ENCODE assay signal across 11 cellular contexts in the genomic region with DNA sequence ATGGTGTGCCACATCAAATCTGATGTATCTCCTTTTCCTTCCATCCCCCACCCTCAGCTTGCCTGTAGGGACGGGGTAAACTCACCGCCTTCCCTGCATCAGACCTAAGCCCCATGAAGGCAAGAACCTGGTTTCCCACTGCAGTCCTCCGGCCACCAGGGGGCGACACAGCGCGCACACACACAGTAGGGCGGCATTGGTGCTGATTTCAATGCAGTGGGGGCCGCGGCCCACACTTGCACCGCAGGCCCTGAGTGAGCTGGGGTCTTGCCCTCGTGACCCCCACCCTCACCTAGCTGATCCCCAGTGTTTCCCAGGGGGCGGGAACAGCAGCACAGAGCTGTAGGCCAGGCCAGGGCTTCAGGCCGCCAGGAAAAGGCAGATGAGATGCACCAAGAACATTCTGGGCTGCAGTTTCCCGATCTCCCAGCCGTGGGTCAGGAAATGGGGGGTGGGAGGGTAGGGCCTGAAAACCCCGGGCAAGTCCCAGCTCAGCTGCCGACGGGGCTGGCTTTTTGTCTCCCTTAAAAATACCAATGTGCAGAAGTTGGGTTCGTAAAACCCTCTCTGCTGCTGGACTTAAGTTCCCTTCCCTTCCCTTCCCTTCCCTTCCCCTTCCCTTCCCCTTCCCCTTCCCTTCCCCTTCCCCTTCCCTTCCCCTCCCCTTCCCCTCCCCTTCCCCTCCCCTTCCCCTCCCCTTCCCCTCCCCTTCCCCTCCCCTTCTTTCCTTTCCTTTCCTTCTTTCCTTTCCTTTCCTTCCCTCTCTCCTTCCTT. TPM values are rescaled to one million over a fixed set of nuclear protein-coding genes. Genes with fewer than 3 reads are reported as not detected.
A peak's percentile ranks its signal among the peaks of the same experiment; 100 is the strongest.
DNase-seq lines count a peak whose midpoint lies in the region; FAIRE-seq and TF ChIP-seq lines count a peak whose summit lies in the region.
"Had no signal": no experiment of that assay in that cellular context is flagged by ENCODE, and none has a peak within 500 bp of the region (broad histone marks: within the 10 kb centered on the region; RNA-seq: fewer than 3 reads in every experiment).

No MANE protein-coding gene starts in this region.

- no peak overlapping the region for H4K91ac ChIP-seq in H1 (replicated peaks; ENCODE audit: insufficient read length, low read length)

- H3K4me1 ChIP-seq in H1 (replicated peaks in 1 of 4; ENCODE audit: control insufficient read depth in 3 of 4, insufficient read depth in 4 of 4, low read length in 3 of 4) (peaks cover 0 to 16% (median 14%) of the 10 kb centered on the region in 4 experiments; a peak in 6 of 7 replicates), Peyer's patch (peaks cover 0 to 15% (median 4%) of the 10 kb centered on the region in 4 donors)

- FAIRE-seq in H1 (lab: Jason Lieb, UNC): peak; percentile 65

- no peak overlapping the region for H2BK120ac ChIP-seq in H1 (replicated peaks; ENCODE audit: low read depth, low read length)

- no peak for DNase-seq in GM20000 (ENCODE audit: low spot score)
- peak; percentile 72 for DNase-seq in activated CD4-positive, CD25-positive, alpha-beta regulatory T cell treated with anti-CD3 and anti-CD28 coated beads, Interleukin-2, amount 50 U/mL, for 72 hours
- DNase-seq in H1 (ENCODE audit: low read depth in 1 of 2, low spot score in 2 of 2): peak; percentile 39 to 95
- peak in 2 of 3 donors; percentile 22 to 26 for DNase-seq in stimulated activated CD4-positive, alpha-beta T cell treated with anti-CD3 and anti-CD28 coated beads, TNF-alpha, amount 100 ng/mL, for 1 hour (ENCODE audit: low read depth in 3 of 3, low spot score in 1 of 3)
- DNase-seq in Peyer's patch: no peak
- DNase-seq in NCI-H510A (lab: John Stamatoyannopoulos, UW): no peak
- DNase-seq in SIG-M5 (lab: John Stamatoyannopoulos, UW): no peak
- DNase-seq in NCI-H2029 treated with DMSO at 0.1 percent for 48 hours (lab: John Stamatoyannopoulos, UW): no peak
- DNase-seq: anterior cingulate cortex, nucleus accumbens had no signal

- H3K36me3 ChIP-seq in H1 (ENCODE audit: control insufficient read depth in 2 of 4, insufficient read depth in 4 of 4, low read length in 3 of 4) (no peaks in the 10 kb centered on the region), Peyer's patch (no peaks in the 10 kb centered on the region)

- H3K27me3 ChIP-seq in H1 (replicated peaks in 1 of 4; ENCODE audit: control insufficient read depth in 3 of 4, extremely low read depth in 1 of 4, insufficient read depth in 3 of 4, low read length in 3 of 4): no peaks in the 10 kb centered on the region
- H3K27me3 ChIP-seq in Peyer's patch: no peaks in the 10 kb centered on the region

- H3K4ac ChIP-seq in H1 (replicated peaks; ENCODE audit: insufficient read length, low read depth, low read length): no peak overlapping the region

- H2BK20ac ChIP-seq in H1 (ENCODE audit: low read length): no peak overlapping the region

- POLR2A ChIA-PET in H1 (lab: Charles Lee; ENCODE audit: partially characterized antibody): interaction anchor here (1.3 to 1.4 kb wide), 2 partner anchors 11 to 19 kb away, joined by 3 to 4 read pairs; no protein-coding TSS in a partner anchor

- no peak overlapping the region for H3K56ac ChIP-seq in H1 (replicated peaks; ENCODE audit: insufficient read length, low read depth, low read length)

- H3K79me2 ChIP-seq in H1 (ENCODE audit: control insufficient read depth in 1 of 2, insufficient read depth in 2 of 2, low read length in 2 of 2): no peaks in the 10 kb centered on the region

- TF ChIP-seq EP300 in H1 (IDR thresholded peaks at IDR 0.05; ENCODE audit: borderline replicate concordance in 1 of 2, low read depth in 2 of 2, low read length in 2 of 2): no peak

- H2BK15ac ChIP-seq in H1 (ENCODE audit: low read length): no peak overlapping the region

- H3K4me3 ChIP-seq in H1 (ENCODE audit: extremely low read depth in 1 of 4, insufficient read depth in 2 of 4, low read depth in 3 of 4, low read length in 4 of 4) (no peak overlapping the region), Peyer's patch (no peak overlapping the region)

- no peak overlapping the region for H3K14ac ChIP-seq in H1 (ENCODE audit: insufficient read length)

- H3K9me3 ChIP-seq in H1 (ENCODE audit: insufficient read depth in 2 of 2, low read depth in 1 of 2, low read length in 1 of 2) (peaks cover 0 to 3% of the 10 kb centered on the region in 2 experiments; a peak in 1 of 4 replicates), Peyer's patch (no peaks in the 10 kb centered on the region)

- H3K27ac ChIP-seq in H1 (ENCODE audit: low read depth, low read length): no peak overlapping the region
- H3K27ac ChIP-seq in Peyer's patch: no peak overlapping the region
- H3K27ac ChIP-seq: HL-60 had no signal

- peak overlapping the region; percentile 90 for H2AFZ ChIP-seq in H1 (ENCODE audit: low read length)

- no peak overlapping the region for H3K18ac ChIP-seq in H1 (ENCODE audit: extremely low read depth, low read length)

- WGBS in H1 (ENCODE audit: extremely low coverage in 1 of 2, insufficient coverage in 1 of 2, insufficient read length in 1 of 2, insufficient replicate concordance in 2 of 2, low coverage in 1 of 2, low lambda C conversion rate in 2 of 2, missing lambda C conversion rate in 1 of 2), 2 experiments: 24% methylated on average over 12 of the region's 19 CpGs; no CpG with 5 or more reads in 1 of the 2 experiments

- TF ChIP-seq CTCF in GM20000 (IDR thresholded peaks at IDR 0.05; ENCODE audit: extremely low read depth, missing control alignments) (peak; percentile 38), H1 (IDR thresholded peaks at IDR 0.05; ENCODE audit: control extremely low read depth in 1 of 3, insufficient read depth in 1 of 3, low read depth in 1 of 3, low read length in 3 of 3) (peak in 2 of 3 experiments; percentile 83 to 97; a peak in 3 of 4 replicates), Peyer's patch (IDR thresholded peaks at IDR 0.05) (peak in 3 of 6 experiments; percentile 19 to 47 (median 33))

- H3K23me2 ChIP-seq in H1 (ENCODE audit: low read depth, low read length): no peaks in the 10 kb centered on the region

- H3K9ac ChIP-seq in H1 (replicated peaks in 1 of 4; ENCODE audit: extremely low read depth in 1 of 4, low read depth in 3 of 4, low read length in 3 of 4): no peak overlapping the region

- H3K4me2 ChIP-seq in H1 (ENCODE audit: insufficient read depth in 1 of 2, low read depth in 2 of 2, low read length in 2 of 2): no peak overlapping the region

- CTCF ChIA-PET in H1 (lab: Charles Lee; ENCODE audit: partially characterized antibody): interaction anchor here (0.6 to 6.7 kb wide), 41 partner anchors 8 to 597 kb away, joined by 3 to 79 read pairs (median 5); partner anchors contain the start of genes ADAMTSL2 and DBH

- peak; percentile 54 to 66; a peak in 3 of 4 replicates for TF ChIP-seq RAD21 in H1 (IDR thresholded peaks at IDR 0.05 in 1 of 2, conservative IDR thresholded peaks at IDR 0.05 in 1 of 2; ENCODE audit: low read depth in 2 of 2, low read length in 2 of 2)

- H4K5ac ChIP-seq in H1 (ENCODE audit: insufficient read length, low read depth, low read length): no peak overlapping the region

- peak overlapping the region; percentile 87; the same call in 1 of the 2 replicates for H4K8ac ChIP-seq in H1 (ENCODE audit: extremely low read depth, insufficient read depth, low read length)

- H3K23ac ChIP-seq in H1 (ENCODE audit: insufficient read length): no peak overlapping the region

- no peaks in the 10 kb centered on the region for H3K79me1 ChIP-seq in H1 (ENCODE audit: low read depth, low read length)

- TF ChIP-seq POLR2A in H1 (IDR thresholded peaks at IDR 0.05; ENCODE audit: control extremely low read depth in 1 of 2, low read depth in 2 of 2, low read length in 2 of 2): no peak
- TF ChIP-seq POLR2A in Peyer's patch (IDR thresholded peaks at IDR 0.05): no peak

- 0 out of 2 replicates have a peak overlapping the region, but pooled peaks have one; percentile 3 for H2AK5ac ChIP-seq in H1 (ENCODE audit: low read depth, low read length)

- H2BK5ac ChIP-seq in H1 (ENCODE audit: low read depth, low read length): no peak overlapping the region

- H2BK12ac ChIP-seq in H1 (ENCODE audit: low read depth, low read length): no peak overlapping the region

- no peaks in the 10 kb centered on the region for H4K20me1 ChIP-seq in H1 (replicated peaks in 1 of 2; ENCODE audit: control insufficient read depth in 1 of 2, insufficient read depth in 2 of 2, low read length in 2 of 2)

RNA-seq across cellular contexts. Expression of gene FAM163B, which starts 19.5 kb away (rescaled TPM):
- total RNA-seq in H1 (2021; fragmentation: NEBNext Ultra II Directional; extraction: Animal tissue kit (Norgen Biotek cat#: 25700)): 0.38 and 0.63 TPM in 2 replicates
- 1.0 and 2.6 TPM in 2 replicates for polyA plus RNA-seq in H1 (2011; rRNA removed)
- 1.5 TPM for polyA plus RNA-seq in H1 (2011; cell fraction: cytosol; rRNA removed)
- polyA plus RNA-seq in H1 (2011; cell fraction: nucleus; rRNA removed): 3.8 TPM
- polyA plus RNA-seq in H1 (2012, experiment 1 of 2): 0.64 to 2.1 TPM (median 1.3 TPM) in 4 replicates
- polyA plus RNA-seq in H1 (2012, experiment 2 of 2): 0.38 TPM
- polyA plus RNA-seq in H1 (2013, experiment 1 of 2): 0.59 TPM
- 0.63 TPM for polyA plus RNA-seq in H1 (2013, experiment 2 of 2)
- polyA minus RNA-seq in H1 (2011; rRNA and poly(A)+ RNA removed): 1.2 TPM in 2 replicates
- not detected for polyA minus RNA-seq in H1 (2011; cell fraction: cytosol; rRNA and poly(A)+ RNA removed)
- 1.3 TPM for polyA minus RNA-seq in H1 (2011; cell fraction: nucleus; rRNA and poly(A)+ RNA removed)
- not detected for total RNA-seq in Peyer's patch

RNA-seq across cellular contexts. Expression of gene DBH, which starts 46.5 kb away (rescaled TPM):
- 0.29 TPM in 1 of 2 replicates, not detected in the other for total RNA-seq in H1 (2021; fragmentation: NEBNext Ultra II Directional; extraction: Animal tissue kit (Norgen Biotek cat#: 25700))
- polyA plus RNA-seq in H1 (2011; rRNA removed): 0.18 and 0.24 TPM in 2 replicates
- 0.17 TPM for polyA plus RNA-seq in H1 (2011; cell fraction: cytosol; rRNA removed)
- 0.76 TPM for polyA plus RNA-seq in H1 (2011; cell fraction: nucleus; rRNA removed)
- polyA plus RNA-seq in H1 (2012, experiment 1 of 2): 0.11 to 0.53 TPM (median 0.31 TPM) in 4 replicates
- 0.12 TPM for polyA plus RNA-seq in H1 (2012, experiment 2 of 2)
- polyA plus RNA-seq in H1 (2013, experiment 1 of 2): 0.20 TPM
- 0.26 TPM for polyA plus RNA-seq in H1 (2013, experiment 2 of 2)
- polyA minus RNA-seq in H1 (2011; rRNA and poly(A)+ RNA removed): 0.10 and 0.22 TPM in 2 replicates
- not detected for polyA minus RNA-seq in H1 (2011; cell fraction: cytosol; rRNA and poly(A)+ RNA removed)
- polyA minus RNA-seq in H1 (2011; cell fraction: nucleus; rRNA and poly(A)+ RNA removed): 0.40 TPM
- not detected for total RNA-seq in Peyer's patch

RNA-seq across cellular contexts. Expression of gene ADAMTSL2, which starts 55.1 kb away (rescaled TPM):
- 0.69 and 0.74 TPM in 2 replicates for total RNA-seq in H1 (2021; fragmentation: NEBNext Ultra II Directional; extraction: Animal tissue kit (Norgen Biotek cat#: 25700))
- 0.76 and 1.0 TPM in 2 replicates for polyA plus RNA-seq in H1 (2011; rRNA removed)
- 0.79 TPM for polyA plus RNA-seq in H1 (2011; cell fraction: cytosol; rRNA removed)
- polyA plus RNA-seq in H1 (2011; cell fraction: nucleus; rRNA removed): 2.6 TPM
- polyA plus RNA-seq in H1 (2012, experiment 1 of 2): 0.29 to 1.0 TPM (median 0.65 TPM) in 4 replicates
- 0.41 TPM for polyA plus RNA-seq in H1 (2012, experiment 2 of 2)
- 0.39 TPM for polyA plus RNA-seq in H1 (2013, experiment 1 of 2)
- 0.29 TPM for polyA plus RNA-seq in H1 (2013, experiment 2 of 2)
- 0.13 and 0.73 TPM in 2 replicates for polyA minus RNA-seq in H1 (2011; rRNA and poly(A)+ RNA removed)
- polyA minus RNA-seq in H1 (2011; cell fraction: cytosol; rRNA and poly(A)+ RNA removed): 0.29 TPM
- 0.60 TPM for polyA minus RNA-seq in H1 (2011; cell fraction: nucleus; rRNA and poly(A)+ RNA removed)
- total RNA-seq in Peyer's patch: 10 to 100 TPM in 1 of 4 donors, 1 to 10 TPM in 2, under 1 TPM in 1; 0.40 to 14.0 (median 1.8) TPM

Comparison
In these comparisons a context has a peak if more than half of its experiments do, and no peak if none do; other contexts are left out.
1. DNase-seq: peak in activated CD4-positive, CD25-positive, alpha-beta regulatory T cell treated with anti-CD3 and anti-CD28 coated beads, Interleukin-2, amount 50 U/mL, for 72 hours (single experiment), H1 (2 of 2) and stimulated activated CD4-positive, alpha-beta T cell treated with anti-CD3 and anti-CD28 coated beads, TNF-alpha, amount 100 ng/mL, for 1 hour (2 of 3); none in GM20000 (single experiment), Peyer's patch (0 of 3), NCI-H510A (single experiment), SIG-M5 (single experiment) and NCI-H2029 treated with DMSO at 0.1 percent for 48 hours (single experiment).